Comparison of ENCODE assay signal across 20 cellular contexts in the genomic region with DNA sequence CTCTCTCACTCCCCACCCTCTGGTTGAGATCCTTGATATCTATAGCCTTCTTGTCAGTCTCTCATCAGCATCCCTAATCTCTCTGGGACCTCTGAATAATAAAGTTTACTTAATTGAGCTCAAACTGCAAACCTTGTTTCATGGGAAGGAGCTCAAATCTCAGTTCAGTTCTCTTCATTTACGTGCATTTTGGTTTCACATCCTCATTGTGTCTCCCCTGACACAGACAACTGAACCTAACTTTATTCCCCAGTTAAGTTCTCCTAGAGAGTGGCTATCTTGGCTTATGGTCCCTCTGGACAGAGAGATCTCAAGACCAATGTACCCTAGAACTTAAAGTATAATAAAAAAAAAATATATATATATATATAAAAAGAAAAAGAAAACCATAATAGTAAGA. TPM values are rescaled to one million over a fixed set of nuclear protein-coding genes. Genes with fewer than 3 reads are reported as not detected.
"Had no signal": no experiment of that assay in that cellular context is flagged by ENCODE, and none has a peak within 500 bp of the region (broad histone marks: within the 10 kb centered on the region; RNA-seq: fewer than 3 reads in every experiment).

No MANE protein-coding gene starts in this region.

- H3K27ac ChIP-seq: KMS-11, RWPE1, SJCRH30 had no signal

- H3K27me3 ChIP-seq: SJCRH30 had no signal

- H3K4me1 ChIP-seq: SJCRH30 had no signal

- H3K9ac ChIP-seq: KMS-11 had no signal

- ATAC-seq: K562, SK-N-SH treated with all-trans-retinoic acid at 6 μM for 48 hours had no signal

- H3K36me3 ChIP-seq: SJCRH30 had no signal

- DNase-seq: NCI-H1092, NCI-H1105 treated with DMSO at 0.1 percent for 48 hours, NCI-H1417 treated with DMSO at 0.1 percent for 48 hours, NCI-H146, NCI-H1694 treated with DMSO at 0.1 percent for 48 hours, NCI-H1930, NCI-H2081, NCI-H2107, NCI-H2227 treated with DMSO at 0.1 percent for 48 hours, NCI-H524, NCI-H526 treated with DMSO at 0.1 percent for 48 hours, NCI-H748 treated with DMSO at 0.1 percent for 48 hours, SHP77 treated with DMSO at 0.1 percent for 48 hours, SJCRH30 had no signal

- H3K4me2 ChIP-seq: KMS-11 had no signal

- H3K4me3 ChIP-seq: K562, SJCRH30 had no signal

- H3K9me3 ChIP-seq: SJCRH30 had no signal

RNA-seq across cellular contexts. Expression of gene NXPE2, which starts 47.3 kb away (rescaled TPM):
- total RNA-seq: K562, MCF 10A, NCI-H460, SJCRH30 had no signal
